In genomic region chr5:118144540-118144939, GRCh38 we compare ENCODE assay signal across 18 cellular contexts.
DNase-seq lines count a peak whose midpoint lies in the region; TF ChIP-seq lines count a peak whose summit lies in the region.
"Had no signal": no experiment of that assay in that cellular context is flagged by ENCODE, and none has a peak within 500 bp of the region (broad histone marks: within the 10 kb centered on the region; RNA-seq: fewer than 3 reads in every experiment).

No MANE protein-coding gene starts in this region.

- H3K36me3 ChIP-seq in WERI-Rb-1: no peaks in the 10 kb centered on the region
- H3K36me3 ChIP-seq in neural cell (ENCODE audit: insufficient read depth, low read length): no peaks in the 10 kb centered on the region
- no peaks in the 10 kb centered on the region for H3K36me3 ChIP-seq in OCI-LY7 (ENCODE audit: insufficient read depth, low read length)

- CTCF ChIA-PET in OCI-LY7 (lab: Charles Lee; ENCODE audit: unreplicated experiment): no interaction called here

- H3K27ac ChIP-seq in WERI-Rb-1 (no peak overlapping the region), neural cell (ENCODE audit: low read length) (peak overlapping the region; percentile 52), OCI-LY7 (ENCODE audit: low read depth, low read length, poor library complexity, severe bottlenecking) (no peak overlapping the region)
- H3K27ac ChIP-seq: 22Rv1, A549, C4-2B had no signal

- H3K27me3 ChIP-seq in WERI-Rb-1 (ENCODE audit: insufficient read depth, low read depth, severe bottlenecking) (no peaks in the 10 kb centered on the region), neural cell (ENCODE audit: insufficient read depth, low read depth, low read length) (no peaks in the 10 kb centered on the region)

- TF ChIP-seq RAD21 in neural cell (conservative IDR thresholded peaks at IDR 0.05): no peak

- H2AFZ ChIP-seq in neural cell (ENCODE audit: low read depth, low read length) (no peak overlapping the region), OCI-LY7 (ENCODE audit: low read length) (no peak overlapping the region)

- H3K4me3 ChIP-seq in WERI-Rb-1 (ENCODE audit: low read depth, low read length) (no peak overlapping the region), neural cell (ENCODE audit: low read length) (no peak overlapping the region), OCI-LY7 (ENCODE audit: low read depth, low read length, poor library complexity, severe bottlenecking) (no peak overlapping the region), foreskin fibroblast (ENCODE audit: low read depth in 1 of 2, low read length in 2 of 2) (no peak overlapping the region)
- H3K4me3 ChIP-seq: A549 had no signal

- no peak overlapping the region for H3K9ac ChIP-seq in neural cell (ENCODE audit: low read length)

- no peaks in the 10 kb centered on the region for H3K9me3 ChIP-seq in WERI-Rb-1 (ENCODE audit: severe bottlenecking)
- H3K9me3 ChIP-seq in neural cell (ENCODE audit: low read length): no peaks in the 10 kb centered on the region
- H3K9me3 ChIP-seq in OCI-LY7 (ENCODE audit: low read length): no peaks in the 10 kb centered on the region
- H3K9me3 ChIP-seq: A549 had no signal

- TF ChIP-seq CTCF in WERI-Rb-1 (IDR thresholded peaks at IDR 0.05; ENCODE audit: low read depth, low read length) (no peak), neural cell (IDR thresholded peaks at IDR 0.05; ENCODE audit: poor library complexity, severe bottlenecking) (no peak), OCI-LY7 (conservative IDR thresholded peaks at IDR 0.05; ENCODE audit: low read length) (no peak), foreskin fibroblast (IDR thresholded peaks at IDR 0.05; ENCODE audit: low read depth, low read length) (no peak)

- H4K20me1 ChIP-seq in neural cell (ENCODE audit: insufficient read depth) (no peaks in the 10 kb centered on the region), OCI-LY7 (ENCODE audit: insufficient read depth, low read length) (no peaks in the 10 kb centered on the region)

- DNase-seq in DMS 273 (lab: John Stamatoyannopoulos, UW; ENCODE audit: unreplicated experiment): peak; percentile 11
- no peak for DNase-seq in DMS 273 treated with DMSO at 0.1 percent for 48 hours (lab: John Stamatoyannopoulos, UW)
- DNase-seq in NCI-H524 treated with DMSO at 0.1 percent for 48 hours (lab: John Stamatoyannopoulos, UW): peak; percentile 15
- DNase-seq in WERI-Rb-1: peak; percentile 67
- no peak for DNase-seq in NCI-H2171 treated with DMSO at 0.1 percent for 48 hours (lab: John Stamatoyannopoulos, UW)
- DNase-seq in OCI-LY7 (ENCODE audit: low spot score): no peak
- DNase-seq in foreskin fibroblast: no peak
- DNase-seq: AML-193; CD4-positive, alpha-beta T cell; DMS153; DMS79; GF-D8; GOT3; H9 had no signal

- no peaks in the 10 kb centered on the region for H3K4me1 ChIP-seq in OCI-LY7 (ENCODE audit: insufficient read depth, low read length, poor library complexity, severe bottlenecking)
- H3K4me1 ChIP-seq: A549 had no signal

- H3K4me2 ChIP-seq in neural cell (ENCODE audit: low read length): no peak overlapping the region
- H3K4me2 ChIP-seq in OCI-LY7 (ENCODE audit: low read length): no peak overlapping the region
- H3K4me2 ChIP-seq: A549 had no signal

- peak; percentile 76 for TF ChIP-seq EP300 in neural cell (conservative IDR thresholded peaks at IDR 0.05; ENCODE audit: poor library complexity, severe bottlenecking)

- POLR2A ChIA-PET in OCI-LY7 (lab: Charles Lee): interaction anchor here (0.6 kb wide), 1 partner anchor 678 kb away, joined by 5 read pairs; no protein-coding TSS in a partner anchor

- no peaks in the 10 kb centered on the region for H3K9me2 ChIP-seq in neural cell (ENCODE audit: insufficient read depth, low read length)
- H3K9me2 ChIP-seq in OCI-LY7 (ENCODE audit: insufficient read depth, low read length): no peaks in the 10 kb centered on the region

- no peaks in the 10 kb centered on the region for H3F3A ChIP-seq in neural cell (ENCODE audit: insufficient read depth, low read length, poor library complexity, severe bottlenecking)

- intact Hi-C loops in OCI-LY7 (cut with micrococcal nuclease; ENCODE audit: unreplicated experiment): no loop called here

- no peaks in the 10 kb centered on the region for H3K79me2 ChIP-seq in neural cell (replicated peaks; ENCODE audit: insufficient read depth, low read length)
- no peaks in the 10 kb centered on the region for H3K79me2 ChIP-seq in OCI-LY7 (ENCODE audit: insufficient read depth, low read depth, low read length)

- BruUV-seq in OCI-LY7 (replicated peaks; lab: Mats Ljungman, UMichigan): no TSS peak

TF ChIP-seq in neural cell, 6 proteins besides CTCF, POLR2A, EP300 and RAD21:
- TF ChIP-seq POLR2AphosphoS5 (IDR thresholded peaks at IDR 0.05): peak; percentile 73
- TF ChIP-seq SMC3 (conservative IDR thresholded peaks at IDR 0.05; ENCODE audit: poor library complexity): peak; percentile 14
- TF ChIP-seq TAF1 (IDR thresholded peaks at IDR 0.05; ENCODE audit: low read depth): no peak
- no peak for TF ChIP-seq MXI1 (conservative IDR thresholded peaks at IDR 0.05; ENCODE audit: poor library complexity, severe bottlenecking)
- TF ChIP-seq REST (IDR thresholded peaks at IDR 0.05; ENCODE audit: borderline replicate concordance): peak; percentile 84

Comparison
In these comparisons a context has a peak if more than half of its experiments do, and no peak if none do; other contexts are left out.
1. DNase-seq: peak in DMS 273 (single experiment), NCI-H524 treated with DMSO at 0.1 percent for 48 hours (single experiment) and WERI-Rb-1 (single experiment); none in DMS 273 treated with DMSO at 0.1 percent for 48 hours (single experiment), NCI-H2171 treated with DMSO at 0.1 percent for 48 hours (single experiment), OCI-LY7 (single experiment) and foreskin fibroblast (0 of 2).